ENCODE assay signal across 17 cellular contexts in the genomic region with DNA sequence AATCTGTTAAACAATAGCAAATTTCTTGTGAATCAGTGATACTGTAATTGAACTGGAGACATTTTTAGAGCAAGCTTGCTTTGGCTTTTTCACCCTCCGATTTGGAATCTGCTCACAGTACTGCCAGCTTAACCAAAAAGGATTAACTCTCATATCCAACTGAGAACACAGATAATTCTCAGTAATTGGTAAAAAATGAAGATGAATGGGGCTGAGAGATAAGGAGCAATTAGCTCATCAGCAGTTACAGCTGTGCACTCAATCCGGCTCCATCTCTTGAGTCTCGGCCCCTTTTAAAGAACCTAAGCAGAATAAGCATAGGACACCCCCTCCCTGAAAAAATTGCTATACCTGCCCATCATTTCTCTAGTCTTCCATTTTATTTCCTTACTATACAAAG.
DNase-seq lines count a peak whose midpoint lies in the region; ATAC-seq, FAIRE-seq and TF ChIP-seq lines count a peak whose summit lies in the region.
"Had no signal": no experiment of that assay in that cellular context is flagged by ENCODE, and none has a peak within 500 bp of the region (broad histone marks: within the 10 kb centered on the region; RNA-seq: fewer than 3 reads in every experiment).

No MANE protein-coding gene starts in this region.

- no peaks in the 10 kb centered on the region for H3K4me1 ChIP-seq in HEK293 (ENCODE audit: control insufficient read depth, insufficient read depth, low read length)
- no peaks in the 10 kb centered on the region for H3K4me1 ChIP-seq in astrocyte (ENCODE audit: insufficient read depth, low read length)

- TF ChIP-seq CTCF in HEK293 (tag by site-specific recombination; IDR thresholded peaks at IDR 0.05) (no peak), astrocyte (IDR thresholded peaks at IDR 0.05; ENCODE audit: insufficient read depth, low read depth, low read length) (no peak), nephron (IDR thresholded peaks at IDR 0.05; ENCODE audit: unreplicated experiment in 3 of 3) (no peak)

- H3K9me3 Mint-ChIP-seq in astrocyte (ENCODE audit: unreplicated experiment) (no peaks in the 10 kb centered on the region), nephron (no peaks in the 10 kb centered on the region)
- no peaks in the 10 kb centered on the region for H3K9me3 Mint-ChIP-seq in T-helper 2 cell treated with Interferon-gamma antibody and Interleukin-4, amounts not matched to agents 5 μg/mL and 100 μg/mL, for 36 hours
- H3K9me3 Mint-ChIP-seq in activated naive CD8-positive, alpha-beta T cell treated with anti-CD3 and anti-CD28 coated beads, Interleukin-2, amount 50 U/mL, for 24 hours = no peaks in the 10 kb centered on the region
- H3K9me3 Mint-ChIP-seq: naive B cell; stimulated activated naive B cell treated with anti-CD40 and anti-IgM and Interleukin-4, amounts not matched to agents 10 μg/mL and 1 μg/mL and 100 μg/mL, for 72 hours; T-helper 1 cell treated with Interleukin-12 subunit alpha and Interleukin-12 subunit beta and Interleukin-4 antibody, amounts not matched to agents 30 μg/mL and 1 μg/mL, for 36 hours had no signal

- H2AFZ ChIP-seq in astrocyte (ENCODE audit: low read depth, low read length) = no peak overlapping the region

- no peak for FAIRE-seq in astrocyte (lab: Jason Lieb, UNC)

- H3K27ac ChIP-seq in HEK293 (ENCODE audit: extremely low read depth, low read depth, low read length) = no peak overlapping the region
- H3K27ac ChIP-seq in astrocyte (ENCODE audit: low read depth, low read length) = no peak overlapping the region

- H3K4me3 ChIP-seq in HEK293 (ENCODE audit: low read depth, low read length) = no peak overlapping the region
- H3K4me3 ChIP-seq in astrocyte (ENCODE audit: insufficient read depth, low read depth, low read length) = no peak overlapping the region
- H3K4me3 ChIP-seq: transverse colon had no signal

- H3K4me2 ChIP-seq in astrocyte (ENCODE audit: low read length) = peak overlapping the region; percentile 30

- no peaks in the 10 kb centered on the region for H3K36me3 Mint-ChIP-seq in astrocyte (ENCODE audit: low read depth, unreplicated experiment)
- peaks cover 19% of the 10 kb centered on the region for H3K36me3 Mint-ChIP-seq in nephron (ENCODE audit: low read depth)
- no peaks in the 10 kb centered on the region for H3K36me3 Mint-ChIP-seq in T-helper 2 cell treated with Interferon-gamma antibody and Interleukin-4, amounts not matched to agents 5 μg/mL and 100 μg/mL, for 36 hours (ENCODE audit: low read depth)
- H3K36me3 Mint-ChIP-seq in activated naive CD8-positive, alpha-beta T cell treated with anti-CD3 and anti-CD28 coated beads, Interleukin-2, amount 50 U/mL, for 24 hours (ENCODE audit: low read depth) = no peaks in the 10 kb centered on the region
- H3K36me3 Mint-ChIP-seq: naive B cell; stimulated activated naive B cell treated with anti-CD40 and anti-IgM and Interleukin-4, amounts not matched to agents 10 μg/mL and 1 μg/mL and 100 μg/mL, for 72 hours had no signal

- POLR2A ChIA-PET in HEK293 (lab: Yijun Ruan, JAX) = no interaction called here

- DNase-seq in NCI-H524 treated with DMSO at 0.1 percent for 48 hours (lab: John Stamatoyannopoulos, UW) (peak; percentile 96), astrocyte (ENCODE audit: low read depth) (peak; percentile 24), HCEC 1CT (no peak), NCI-H2107 (lab: John Stamatoyannopoulos, UW) (no peak)
- DNase-seq in T-helper 2 cell treated with Interferon-gamma antibody and Interleukin-4, amounts not matched to agents 5 μg/mL and 100 μg/mL, for 36 hours (ENCODE audit: low spot score) = no peak
- no peak for DNase-seq in activated naive CD8-positive, alpha-beta T cell treated with anti-CD3 and anti-CD28 coated beads, Interleukin-2, amount 50 U/mL, for 24 hours
- DNase-seq: amniotic stem cell; effector CD8-positive, alpha-beta T cell; naive B cell; stimulated activated CD4-positive, alpha-beta T cell treated with anti-CD3 and anti-CD28 coated beads, Interleukin-12 subunit alpha, Interleukin-12 subunit beta, amount 100 ng/mL, for 4 hours; stimulated activated naive B cell treated with anti-CD40 and anti-IgM and Interleukin-4, amounts not matched to agents 10 μg/mL and 1 μg/mL and 100 μg/mL, for 72 hours; transverse colon had no signal

- no peak for ATAC-seq in activated naive CD8-positive, alpha-beta T cell treated with anti-CD3 and anti-CD28 coated beads, Interleukin-2, amount 50 U/mL, for 24 hours
- ATAC-seq: stimulated activated naive B cell treated with anti-CD40 and anti-IgM and Interleukin-4, amounts not matched to agents 10 μg/mL and 1 μg/mL and 100 μg/mL, for 72 hours had no signal

- H3K4me3 Mint-ChIP-seq in astrocyte (ENCODE audit: unreplicated experiment) = no peak overlapping the region
- peak overlapping the region in 1 of 3 experiments; percentile 20 for H3K4me3 Mint-ChIP-seq in nephron
- no peak overlapping the region for H3K4me3 Mint-ChIP-seq in T-helper 2 cell treated with Interferon-gamma antibody and Interleukin-4, amounts not matched to agents 5 μg/mL and 100 μg/mL, for 36 hours
- no peak overlapping the region for H3K4me3 Mint-ChIP-seq in activated naive CD8-positive, alpha-beta T cell treated with anti-CD3 and anti-CD28 coated beads, Interleukin-2, amount 50 U/mL, for 24 hours
- H3K4me3 Mint-ChIP-seq: B cell; central memory CD8-positive, alpha-beta T cell; naive B cell; stimulated activated naive B cell treated with anti-CD40 and anti-IgM and Interleukin-4, amounts not matched to agents 10 μg/mL and 1 μg/mL and 100 μg/mL, for 72 hours; T-helper 1 cell treated with Interleukin-12 subunit alpha and Interleukin-12 subunit beta and Interleukin-4 antibody, amounts not matched to agents 30 μg/mL and 1 μg/mL, for 36 hours had no signal

- no peaks in the 10 kb centered on the region for H3K9me3 ChIP-seq in HEK293 (ENCODE audit: control insufficient read depth, insufficient read depth, low read depth, low read length)
- no peaks in the 10 kb centered on the region for H3K9me3 ChIP-seq in astrocyte (ENCODE audit: insufficient read depth, low read depth, low read length)
- H3K9me3 ChIP-seq: transverse colon had no signal

- H3K27ac Mint-ChIP-seq in astrocyte (ENCODE audit: unreplicated experiment) (no peak overlapping the region), nephron (peak overlapping the region; percentile 82 to 96 (median 90))
- H3K27ac Mint-ChIP-seq in T-helper 2 cell treated with Interferon-gamma antibody and Interleukin-4, amounts not matched to agents 5 μg/mL and 100 μg/mL, for 36 hours = no peak overlapping the region
- H3K27ac Mint-ChIP-seq in activated naive CD8-positive, alpha-beta T cell treated with anti-CD3 and anti-CD28 coated beads, Interleukin-2, amount 50 U/mL, for 24 hours = no peak overlapping the region
- H3K27ac Mint-ChIP-seq: B cell; naive B cell; stimulated activated naive B cell treated with anti-CD40 and anti-IgM and Interleukin-4, amounts not matched to agents 10 μg/mL and 1 μg/mL and 100 μg/mL, for 72 hours; T-helper 1 cell treated with Interleukin-12 subunit alpha and Interleukin-12 subunit beta and Interleukin-4 antibody, amounts not matched to agents 30 μg/mL and 1 μg/mL, for 36 hours had no signal

- H3K27me3 Mint-ChIP-seq in astrocyte (ENCODE audit: low read depth, unreplicated experiment) (no peaks in the 10 kb centered on the region), nephron (ENCODE audit: low read depth) (no peaks in the 10 kb centered on the region)
- no peaks in the 10 kb centered on the region for H3K27me3 Mint-ChIP-seq in T-helper 2 cell treated with Interferon-gamma antibody and Interleukin-4, amounts not matched to agents 5 μg/mL and 100 μg/mL, for 36 hours (ENCODE audit: low read depth)
- H3K27me3 Mint-ChIP-seq in activated naive CD8-positive, alpha-beta T cell treated with anti-CD3 and anti-CD28 coated beads, Interleukin-2, amount 50 U/mL, for 24 hours = no peaks in the 10 kb centered on the region
- H3K27me3 Mint-ChIP-seq: B cell; central memory CD8-positive, alpha-beta T cell; naive B cell; stimulated activated naive B cell treated with anti-CD40 and anti-IgM and Interleukin-4, amounts not matched to agents 10 μg/mL and 1 μg/mL and 100 μg/mL, for 72 hours had no signal

- H3K79me2 ChIP-seq in astrocyte (ENCODE audit: insufficient read depth, low read length) = no peaks in the 10 kb centered on the region

- H4K20me1 ChIP-seq in astrocyte (ENCODE audit: insufficient read depth, low read length) = no peaks in the 10 kb centered on the region

- H3K36me3 ChIP-seq in HEK293 (ENCODE audit: control insufficient read depth in 2 of 2, insufficient read depth in 1 of 2, low read length in 2 of 2) (no peaks in the 10 kb centered on the region), astrocyte (ENCODE audit: insufficient read depth, low read length) (no peaks in the 10 kb centered on the region)
- H3K36me3 ChIP-seq: transverse colon had no signal

- no peaks in the 10 kb centered on the region for H3K27me3 ChIP-seq in astrocyte (ENCODE audit: insufficient read depth, low read length)
- H3K27me3 ChIP-seq: transverse colon had no signal

- peaks cover 7% of the 10 kb centered on the region for H3K4me1 Mint-ChIP-seq in astrocyte (ENCODE audit: low read depth, unreplicated experiment)
- H3K4me1 Mint-ChIP-seq in nephron = peaks cover 55% of the 10 kb centered on the region
- no peaks in the 10 kb centered on the region for H3K4me1 Mint-ChIP-seq in T-helper 2 cell treated with Interferon-gamma antibody and Interleukin-4, amounts not matched to agents 5 μg/mL and 100 μg/mL, for 36 hours (ENCODE audit: low read depth)
- no peaks in the 10 kb centered on the region for H3K4me1 Mint-ChIP-seq in activated naive CD8-positive, alpha-beta T cell treated with anti-CD3 and anti-CD28 coated beads, Interleukin-2, amount 50 U/mL, for 24 hours
- H3K4me1 Mint-ChIP-seq: B cell; central memory CD8-positive, alpha-beta T cell; naive B cell; stimulated activated naive B cell treated with anti-CD40 and anti-IgM and Interleukin-4, amounts not matched to agents 10 μg/mL and 1 μg/mL and 100 μg/mL, for 72 hours had no signal

- H3K9ac ChIP-seq in astrocyte (ENCODE audit: low read length) = no peak overlapping the region

- CTCF ChIA-PET in HEK293 (lab: Yijun Ruan, JAX) = interaction anchor here (1.1 kb wide), 1 partner anchor 255 kb away, joined by 3 read pairs; no protein-coding TSS in a partner anchor

TF ChIP-seq in HEK293, 187 proteins besides CTCF, POLR2A, EP300 and RAD21 (continues in another document):
- peak; percentile 24; the same call in 1 of the 2 replicates for TF ChIP-seq ZBTB17 (tag by site-specific recombination; IDR thresholded peaks at IDR 0.05)
- no peak for TF ChIP-seq ZNF16 (tag by site-specific recombination; IDR thresholded peaks at IDR 0.05; ENCODE audit: low read depth)
- TF ChIP-seq, protein P1, sequence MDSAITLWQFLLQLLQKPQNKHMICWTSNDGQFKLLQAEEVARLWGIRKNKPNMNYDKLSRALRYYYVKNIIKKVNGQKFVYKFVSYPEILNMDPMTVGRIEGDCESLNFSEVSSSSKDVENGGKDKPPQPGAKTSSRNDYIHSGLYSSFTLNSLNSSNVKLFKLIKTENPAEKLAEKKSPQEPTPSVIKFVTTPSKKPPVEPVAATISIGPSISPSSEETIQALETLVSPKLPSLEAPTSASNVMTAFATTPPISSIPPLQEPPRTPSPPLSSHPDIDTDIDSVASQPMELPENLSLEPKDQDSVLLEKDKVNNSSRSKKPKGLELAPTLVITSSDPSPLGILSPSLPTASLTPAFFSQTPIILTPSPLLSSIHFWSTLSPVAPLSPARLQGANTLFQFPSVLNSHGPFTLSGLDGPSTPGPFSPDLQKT (IDR thresholded peaks at IDR 0.05; ENCODE audit: borderline replicate concordance, low read depth, low read length) = no peak

Comparison
In these comparisons a context has a peak if more than half of its experiments do, and no peak if none do; other contexts are left out.
1. DNase-seq: peak in NCI-H524 treated with DMSO at 0.1 percent for 48 hours (single experiment) and astrocyte (single experiment); none in HCEC 1CT (single experiment), T-helper 2 cell treated with Interferon-gamma antibody and Interleukin-4, amounts not matched to agents 5 μg/mL and 100 μg/mL, for 36 hours (single experiment), activated naive CD8-positive, alpha-beta T cell treated with anti-CD3 and anti-CD28 coated beads, Interleukin-2, amount 50 U/mL, for 24 hours (single experiment) and NCI-H2107 (single experiment).
2. H3K27ac Mint-ChIP-seq: peak in nephron (3 of 3); none in astrocyte (single experiment), T-helper 2 cell treated with Interferon-gamma antibody and Interleukin-4, amounts not matched to agents 5 μg/mL and 100 μg/mL, for 36 hours (single experiment) and activated naive CD8-positive, alpha-beta T cell treated with anti-CD3 and anti-CD28 coated beads, Interleukin-2, amount 50 U/mL, for 24 hours (single experiment).